Comparison of ENCODE assay signal across 15 cellular contexts in the genomic region with DNA sequence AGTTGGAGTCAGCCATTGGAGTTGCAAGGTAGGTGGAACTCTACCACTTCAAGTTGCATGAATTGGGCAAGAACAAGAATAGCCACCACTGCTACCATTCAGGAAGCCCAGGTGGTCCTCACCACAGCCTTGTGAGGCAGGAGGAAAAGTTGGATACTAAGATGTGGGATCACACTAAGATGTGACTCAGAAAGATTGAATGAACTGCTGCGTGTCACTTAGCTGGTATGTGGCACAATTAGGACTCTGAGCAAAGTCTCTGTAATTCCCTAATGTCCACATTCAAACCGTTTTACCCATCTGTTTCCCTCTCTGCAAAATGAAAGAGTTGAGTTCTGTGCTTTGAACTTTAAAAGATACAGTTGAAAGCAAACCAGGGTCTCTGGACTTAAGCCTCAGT. TPM values are rescaled to one million over a fixed set of nuclear protein-coding genes. Genes with fewer than 3 reads are reported as not detected.
"Had no signal": no experiment of that assay in that cellular context is flagged by ENCODE, and none has a peak within 500 bp of the region (broad histone marks: within the 10 kb centered on the region; RNA-seq: fewer than 3 reads in every experiment).

No MANE protein-coding gene starts in this region.

- H3K9me3 ChIP-seq: esophagus squamous epithelium, gastrocnemius medialis, left lung, psoas muscle, right lobe of liver had no signal

- H3K27me3 ChIP-seq: esophagus squamous epithelium, gastrocnemius medialis, left lung, right lobe of liver had no signal

- DNase-seq: activated CD4-positive, alpha-beta memory T cell treated with anti-CD3 and anti-CD28 coated beads for 36 hours; activated CD4-positive, alpha-beta T cell treated with anti-CD3 and anti-CD28 coated beads for 1 hour; activated naive CD8-positive, alpha-beta T cell treated with anti-CD3 and anti-CD28 coated beads, Interleukin-2, amount 10 ng/mL, durations not matched to agents 7 days and 5 days; activated T-cell treated with anti-CD3 and anti-CD28 coated beads, Interleukin-2, amount 50 U/mL, for 72 hours; aorta; esophagus squamous epithelium; gastrocnemius medialis; islet precursor cell; left lung; nephron progenitor cell; psoas muscle; right lobe of liver; stimulated activated CD4-positive, alpha-beta T cell treated with anti-CD3 and anti-CD28 coated beads, Interleukin-2, amount 100 ng/mL, for 24 hours; stimulated activated naive CD4-positive, alpha-beta T cell; substantia nigra had no signal

- H3K36me3 ChIP-seq: esophagus squamous epithelium, gastrocnemius medialis, left lung, right lobe of liver had no signal

- H3K27ac ChIP-seq: esophagus squamous epithelium, gastrocnemius medialis, left lung, psoas muscle, right lobe of liver had no signal

- H3K4me1 ChIP-seq: esophagus squamous epithelium, gastrocnemius medialis, left lung, psoas muscle, right lobe of liver had no signal

- ATAC-seq: activated T-cell treated with anti-CD3 and anti-CD28 coated beads, Interleukin-2, amount 50 U/mL, for 72 hours; gastrocnemius medialis; psoas muscle; right lobe of liver had no signal

- H3K4me3 ChIP-seq: esophagus squamous epithelium, gastrocnemius medialis, left lung, psoas muscle, right lobe of liver had no signal

RNA-seq across cellular contexts. Expression of a gene that starts 44.7 kb away (rescaled TPM):
- total RNA-seq: activated naive CD8-positive, alpha-beta T cell treated with anti-CD3 and anti-CD28 coated beads, Interleukin-2, amount 10 ng/mL, durations not matched to agents 7 days and 5 days had no signal
